Comparison of ENCODE assay signal across 23 cellular contexts in the genomic region with DNA sequence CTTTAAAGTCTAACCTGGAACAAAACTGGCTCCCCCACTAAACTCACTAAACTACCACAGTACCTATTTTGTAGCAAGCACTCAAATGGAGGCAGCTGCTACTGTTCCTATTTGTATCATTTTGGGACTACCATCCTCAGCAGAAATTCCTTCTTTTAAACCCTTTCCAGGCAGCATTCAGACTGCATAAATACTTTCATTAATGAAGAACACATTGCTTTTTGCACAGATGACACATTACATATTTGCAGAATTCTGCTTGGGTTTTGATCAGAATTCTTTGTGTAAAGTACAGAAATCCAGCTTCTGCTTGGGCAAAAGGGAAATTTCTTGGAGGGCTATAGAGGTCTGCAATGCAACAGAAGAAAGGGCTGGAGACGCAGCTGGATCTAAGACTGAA. TPM values are rescaled to one million over a fixed set of nuclear protein-coding genes. Genes with fewer than 3 reads are reported as not detected.
DNase-seq lines count a peak whose midpoint lies in the region; FAIRE-seq and TF ChIP-seq lines count a peak whose summit lies in the region.
"Had no signal": no experiment of that assay in that cellular context is flagged by ENCODE, and none has a peak within 500 bp of the region (broad histone marks: within the 10 kb centered on the region; RNA-seq: fewer than 3 reads in every experiment).

No MANE protein-coding gene starts in this region.

- TF ChIP-seq CTCF in AG09309 (IDR thresholded peaks at IDR 0.05; ENCODE audit: control insufficient read depth, insufficient read depth, low read depth, low read length, missing control alignments) (no peak), BJ (IDR thresholded peaks at IDR 0.05; ENCODE audit: insufficient read depth, low read depth, low read length) (no peak), ascending aorta (IDR thresholded peaks at IDR 0.05) (no peak)

- H3K4me3 ChIP-seq in AG09309 (ENCODE audit: control insufficient read depth, low read depth, low read length), result no peak overlapping the region
- H3K4me3 ChIP-seq in BJ (ENCODE audit: low read depth, low read length), result no peak overlapping the region
- no peak overlapping the region for H3K4me3 ChIP-seq in SK-N-MC
- no peak overlapping the region for H3K4me3 ChIP-seq in ascending aorta
- H3K4me3 ChIP-seq: A549, HAP-1, SJCRH30 had no signal

- no peaks in the 10 kb centered on the region for H3K27me3 ChIP-seq in BJ (ENCODE audit: control insufficient read depth, insufficient read depth, low read length)
- H3K27me3 ChIP-seq in ascending aorta, result no peaks in the 10 kb centered on the region
- H3K27me3 ChIP-seq: SJCRH30 had no signal

- FAIRE-seq in urothelium cell line (lab: Jason Lieb, UNC), result no peak
- FAIRE-seq: A549, D721Med, RCC 7860 had no signal

- intact Hi-C loops in ascending aorta (cut with DNase I), result no loop called here

- H3K36me3 ChIP-seq in BJ (ENCODE audit: control insufficient read depth, insufficient read depth, low read length) (peaks cover 4% of the 10 kb centered on the region), SK-N-MC (ENCODE audit: insufficient read depth, low read length) (peaks cover 19% of the 10 kb centered on the region), ascending aorta (peaks cover 14 to 16% of the 10 kb centered on the region in 2 donors)

- CTCF ChIA-PET in BJ (lab: Yijun Ruan, JAX), result no interaction called here

- no peak overlapping the region for H3K9ac ChIP-seq in SK-N-MC (ENCODE audit: insufficient read length)

- DNase-seq in AG09309 (ENCODE audit: low read depth) (peak; percentile 13), BJ (ENCODE audit: low read depth) (peak; percentile 26), SK-N-MC (ENCODE audit: low read depth, low spot score) (no peak), fibroblast of peridontal ligament (ENCODE audit: extremely low read depth) (peak; percentile 74), urothelium cell line (ENCODE audit: low spot score) (no peak), ascending aorta (ENCODE audit: low spot score in 2 of 2) (no peak), D341Med (ENCODE audit: low spot score) (no peak)
- DNase-seq in activated CD4-positive, alpha-beta T cell treated with anti-CD3 and anti-CD28 coated beads, Interleukin-2, amount 50 U/mL, for 1 hour, result no peak
- DNase-seq: AML-193, Karpas-422, MV-4-11, NCI-H1105 treated with DMSO at 0.1 percent for 48 hours, NCI-H2029 treated with DMSO at 0.1 percent for 48 hours, NCI-H2171 treated with DMSO at 0.1 percent for 48 hours, NCI-H524 treated with DMSO at 0.1 percent for 48 hours, NCI-H82, OCI-M1, SJCRH30 had no signal

- POLR2A ChIA-PET in BJ (lab: Charles Lee), result interaction anchor here (0.8 kb wide), 1 partner anchor 17 kb away, joined by 5 read pairs; no protein-coding TSS in a partner anchor

- H3K9me3 ChIP-seq in SK-N-MC (ENCODE audit: low read depth, low read length) (no peaks in the 10 kb centered on the region), ascending aorta (no peaks in the 10 kb centered on the region)
- H3K9me3 ChIP-seq: A549, HAP-1, SJCRH30 had no signal

- H3K27ac ChIP-seq in SK-N-MC (peak overlapping the region; percentile 45), ascending aorta (no peak overlapping the region)
- H3K27ac ChIP-seq: A549, C4-2B, SJCRH30 had no signal

- H3K4me1 ChIP-seq in ascending aorta, result no peaks in the 10 kb centered on the region
- H3K4me1 ChIP-seq: A549, HAP-1, SJCRH30 had no signal

RNA-seq across cellular contexts. Expression of gene RBX1, which starts 24.2 kb away (rescaled TPM):
- polyA plus RNA-seq in BJ (2011; rRNA removed), result 87.0 and 98.4 TPM in 2 replicates
- 8.0 and 10.9 TPM in 2 replicates for polyA minus RNA-seq in BJ (2011; rRNA and poly(A)+ RNA removed)
- total RNA-seq in ascending aorta, result 50.6 TPM

Comparison
In these comparisons a context has a peak if more than half of its experiments do, and no peak if none do; other contexts are left out.
1. DNase-seq: peak in AG09309 (single experiment), BJ (single experiment) and fibroblast of peridontal ligament (single experiment); none in SK-N-MC (single experiment), urothelium cell line (single experiment), activated CD4-positive, alpha-beta T cell treated with anti-CD3 and anti-CD28 coated beads, Interleukin-2, amount 50 U/mL, for 1 hour (single experiment), ascending aorta (0 of 2) and D341Med (single experiment).